31 cellular contexts compared by ENCODE assay signal in the genomic region with DNA sequence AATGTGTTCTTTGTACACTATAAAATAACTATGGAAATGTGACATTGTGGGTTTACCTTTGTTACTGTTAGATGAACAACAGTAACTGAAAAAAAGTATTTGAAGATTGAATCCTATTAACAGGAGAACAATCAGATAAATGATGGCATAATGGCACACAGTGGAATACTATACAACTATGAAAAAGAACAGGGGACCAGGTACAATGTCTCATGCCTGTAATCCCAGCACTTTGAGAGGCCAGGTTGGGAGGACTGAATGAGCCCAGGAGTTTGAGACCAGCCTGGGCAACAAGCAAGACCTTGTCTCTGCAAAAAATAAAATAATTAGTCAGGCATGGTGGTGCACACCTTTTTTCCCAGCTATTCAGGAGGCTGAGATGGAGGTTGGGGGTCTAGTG. TPM values are rescaled to one million over a fixed set of nuclear protein-coding genes. Genes with fewer than 3 reads are reported as not detected.
DNase-seq lines count a peak whose midpoint lies in the region; ATAC-seq, FAIRE-seq and TF ChIP-seq lines count a peak whose summit lies in the region.
"Had no signal": no experiment of that assay in that cellular context is flagged by ENCODE, and none has a peak within 500 bp of the region (broad histone marks: within the 10 kb centered on the region; RNA-seq: fewer than 3 reads in every experiment).

No MANE protein-coding gene starts in this region.

- no peak for TF ChIP-seq RAD21 in K562 (CRISPR knock-in tag; conservative IDR thresholded peaks at IDR 0.05 in 1 of 2, IDR thresholded peaks at IDR 0.05 in 1 of 2)

- H3K36me3 ChIP-seq in HEK293 (ENCODE audit: control insufficient read depth in 2 of 2, insufficient read depth in 1 of 2, low read length in 2 of 2), result no peaks in the 10 kb centered on the region
- no peaks in the 10 kb centered on the region for H3K36me3 ChIP-seq in K562 (ENCODE audit: control insufficient read depth, insufficient read depth, low read length)
- peaks cover 0 to 3% of the 10 kb centered on the region in 2 donors for H3K36me3 ChIP-seq in vagina
- H3K36me3 ChIP-seq in aorta (ENCODE audit: control insufficient read depth in 1 of 2, insufficient read depth in 2 of 2, low read length in 1 of 2), result no peaks in the 10 kb centered on the region
- H3K36me3 ChIP-seq: BE2C had no signal

- no peak overlapping the region for H3K9ac ChIP-seq in K562 (ENCODE audit: insufficient read depth in 1 of 2, low read depth in 2 of 2, low read length in 2 of 2)
- H3K9ac ChIP-seq: BLaER1; BLaER1 treated with 17β-estradiol and CSF1 and Interleukin-3, amounts not matched to agents 10 nM and 100 nM had no signal

- H4K20me1 ChIP-seq in K562 (replicated peaks; ENCODE audit: control insufficient read depth, insufficient read depth, low read length), result no peaks in the 10 kb centered on the region; the same call in 1 of the 2 replicates
- H4K20me1 ChIP-seq: BLaER1; BLaER1 treated with 17β-estradiol and CSF1 and Interleukin-3, amounts not matched to agents 10 nM and 100 nM had no signal

- POLR2A ChIA-PET in HEK293 (lab: Yijun Ruan, JAX), result no interaction called here
- POLR2A ChIA-PET in K562 (lab: Yijun Ruan, JAX), result interaction anchor here (1.1 to 1.3 kb wide), 3 partner anchors 9 to 15 kb away, joined by 3 to 7 read pairs (median 4); partner anchors contain the start of gene OSBP

- H3K27me3 ChIP-seq in K562 (ENCODE audit: control insufficient read depth in 2 of 2, insufficient read depth in 2 of 2, low read length in 2 of 2) (no peaks in the 10 kb centered on the region), vagina (no peaks in the 10 kb centered on the region), aorta (ENCODE audit: control insufficient read depth in 1 of 2, insufficient read depth in 2 of 2, low read length in 1 of 2) (no peaks in the 10 kb centered on the region)
- H3K27me3 ChIP-seq: BE2C; BLaER1; BLaER1 treated with 17β-estradiol and CSF1 and Interleukin-3, amounts not matched to agents 10 nM and 100 nM had no signal

- no peak overlapping the region for H3K4me2 ChIP-seq in K562 (ENCODE audit: insufficient read depth, low read length)
- H3K4me2 ChIP-seq: A549; BLaER1; BLaER1 treated with 17β-estradiol and CSF1 and Interleukin-3, amounts not matched to agents 10 nM and 100 nM had no signal

- no peak for ATAC-seq in K562
- ATAC-seq in aorta (ENCODE audit: low FRiP score), result no peak
- ATAC-seq: A549; CD8-positive, alpha-beta T cell had no signal

- no peak for TF ChIP-seq POLR2A in K562 (conservative IDR thresholded peaks at IDR 0.05)
- TF ChIP-seq POLR2A in vagina (IDR thresholded peaks at IDR 0.05), result no peak

- H3K4me1 ChIP-seq in HEK293 (ENCODE audit: control insufficient read depth, insufficient read depth, low read length), result no peaks in the 10 kb centered on the region
- H3K4me1 ChIP-seq in K562 (replicated peaks in 1 of 2; ENCODE audit: control insufficient read depth in 2 of 2, insufficient read depth in 2 of 2, low read length in 2 of 2), result no peaks in the 10 kb centered on the region; a peak in 1 of 5 replicates
- H3K4me1 ChIP-seq in vagina, result no peaks in the 10 kb centered on the region
- no peaks in the 10 kb centered on the region for H3K4me1 ChIP-seq in aorta (ENCODE audit: control insufficient read depth in 1 of 2, insufficient read depth in 2 of 2, low read length in 2 of 2)
- H3K4me1 ChIP-seq: A549, BE2C, BLaER1, Caco-2 had no signal

- no peak for TF ChIP-seq CTCF in HEK293 (tag by site-specific recombination; IDR thresholded peaks at IDR 0.05)
- TF ChIP-seq CTCF in K562 (IDR thresholded peaks at IDR 0.05 in 2 of 3, conservative IDR thresholded peaks at IDR 0.05 in 1 of 3; ENCODE audit: insufficient read depth in 2 of 3, low read depth in 1 of 3, low read length in 3 of 3), result no peak
- TF ChIP-seq CTCF in vagina (IDR thresholded peaks at IDR 0.05), result no peak

- FAIRE-seq in K562 (lab: Jason Lieb, UNC), result no peak
- FAIRE-seq: A204.1, A549, D721Med had no signal

- no peaks in the 10 kb centered on the region for H3K79me2 ChIP-seq in K562 (ENCODE audit: control insufficient read depth, insufficient read depth, low read length)

- DNase-seq in K562 (ENCODE audit: extremely low read depth in 1 of 4, low spot score in 3 of 4), result no peak
- no peak for DNase-seq in vagina (ENCODE audit: extremely low spot score in 2 of 2)
- DNase-seq in aorta, result no peak
- DNase-seq: 8988T; ACHN; AML-193; BE2C; C1 segment of cervical spinal cord; Caco-2; Calu3; CD4-positive, alpha-beta memory T cell; CD4-positive, alpha-beta T cell; CD4-positive, CD25-positive, alpha-beta regulatory T cell; CD8-positive, alpha-beta memory T cell; CD8-positive, alpha-beta T cell; COR-L47; DMS 273 treated with DMSO at 0.1 percent for 48 hours; DMS153; DMS53; DMS79; DMS79 treated with DMSO at 0.1 percent for 48 hours; DND-41; EL had no signal

- H3K27ac ChIP-seq in HEK293 (ENCODE audit: extremely low read depth, low read depth, low read length) (no peak overlapping the region), K562 (ENCODE audit: extremely low read depth, low read depth, low read length) (no peak overlapping the region), vagina (no peak overlapping the region), aorta (ENCODE audit: low read depth in 1 of 2, low read length in 2 of 2) (no peak overlapping the region)
- H3K27ac ChIP-seq: 22Rv1; A549; BLaER1; BLaER1 treated with 17β-estradiol and CSF1 and Interleukin-3, amounts not matched to agents 10 nM and 100 nM; C4-2B had no signal

- H3K9me3 ChIP-seq in HEK293 (ENCODE audit: control insufficient read depth, insufficient read depth, low read depth, low read length), result no peaks in the 10 kb centered on the region
- no peaks in the 10 kb centered on the region for H3K9me3 ChIP-seq in K562 (replicated peaks; ENCODE audit: control insufficient read depth, insufficient read depth, low read depth, low read length)
- no peaks in the 10 kb centered on the region for H3K9me3 ChIP-seq in vagina
- H3K9me3 ChIP-seq in aorta (ENCODE audit: control insufficient read depth, low read length), result no peaks in the 10 kb centered on the region
- H3K9me3 ChIP-seq: A549, BE2C, BLaER1, Caco-2 had no signal

- no TSS peak for BruUV-seq in K562 (replicated peaks; lab: Mats Ljungman, UMichigan)

- TF ChIP-seq EP300 in K562 (IDR thresholded peaks at IDR 0.05; ENCODE audit: low read length), result no peak

- CTCF ChIA-PET in HEK293 (lab: Yijun Ruan, JAX), result no interaction called here
- CTCF ChIA-PET in K562 (lab: Yijun Ruan, JAX; ENCODE audit: low intra/inter-chr PET ratio), result no interaction called here

- H3K4me3 ChIP-seq in HEK293 (ENCODE audit: low read depth, low read length), result no peak overlapping the region
- H3K4me3 ChIP-seq in K562, result no peak overlapping the region
- H3K4me3 ChIP-seq in vagina, result no peak overlapping the region
- H3K4me3 ChIP-seq in aorta (ENCODE audit: low read length in 2 of 2), result no peak overlapping the region
- H3K4me3 ChIP-seq: A549; BLaER1; BLaER1 treated with 17β-estradiol and CSF1 and Interleukin-3, amounts not matched to agents 10 nM and 100 nM had no signal

- in situ Hi-C loops in K562 (cut with MboI), result no loop called here

- no peaks in the 10 kb centered on the region for H3K9me1 ChIP-seq in K562 (ENCODE audit: control insufficient read depth, insufficient read depth, low read length)

- H2AFZ ChIP-seq in K562 (ENCODE audit: low read depth, low read length), result no peak overlapping the region

- intact Hi-C loops in K562 (cut with micrococcal nuclease) (no loop called here), vagina (cut with DNase I) (no loop called here), aorta (cut with DNase I) (no loop called here)

TF ChIP-seq in K562, 482 proteins besides CTCF, POLR2A, EP300 and RAD21 (continues in another document):
- no peak for TF ChIP-seq ZNF75A (CRISPR knock-in tag; IDR thresholded peaks at IDR 0.05)

RNA-seq across cellular contexts. Expression of gene OSBP, which starts 14.4 kb away (rescaled TPM):
- 83.9 and 124 TPM in 2 replicates for total RNA-seq in K562 (2011; cell fraction: chromatin; rRNA removed; ENCODE audit: low replicate concordance)
- total RNA-seq in K562 (2011; cell fraction: nucleolus; rRNA removed), result 40.2 and 44.9 TPM in 2 replicates
- total RNA-seq in K562 (2011; cell fraction: nucleoplasm; rRNA removed), result 62.0 and 71.9 TPM in 2 replicates
- total RNA-seq in K562 (2014; rRNA removed) (22.2 and 28.7 TPM in 2 replicates), K562 (2014; rRNA removed; fragmentation: Illumina TruSeq; extraction: Trizol) (33.3 and 36.1 TPM in 2 replicates), K562 (2015; rRNA removed; fragmentation: Illumina TruSeq; extraction: Trizol) (28.7 and 28.9 TPM in 2 replicates), K562 (2021) (37.7 and 44.3 TPM in 2 replicates), vagina (40.5 TPM), aorta (10 to 100 TPM; 40.4 to 42.4 TPM)
- polyA plus RNA-seq in K562 (2011; rRNA removed) (33.9 and 37.2 TPM in 2 replicates), K562 (2014; fragmentation: Illumina TruSeq; extraction: Trizol) (46.9 and 49.0 TPM in 2 replicates), K562 (2014; fragmentation: Nextera tagmentation; extraction: Ambion mirVana) (10 to 100 TPM; 11.7 to 11.9 TPM), K562 (2014; rRNA removed) (24.5 and 27.8 TPM in 2 replicates), aorta (10 to 100 TPM; 15.0 to 19.5 TPM)
- 11.6 and 27.0 TPM in 2 replicates for polyA plus RNA-seq in K562 (2011; cell fraction: cytosol; rRNA removed)
- 34.6 and 56.6 TPM in 2 replicates for polyA plus RNA-seq in K562 (2011; cell fraction: nucleus; rRNA removed)
- polyA plus RNA-seq in K562 (2012), result 28.0 and 32.7 TPM in 2 replicates
- polyA minus RNA-seq in K562 (2011; rRNA and poly(A)+ RNA removed), result 54.3 and 63.2 TPM in 2 replicates
- 32.7 and 32.9 TPM in 2 replicates for polyA minus RNA-seq in K562 (2011; cell fraction: cytosol; rRNA and poly(A)+ RNA removed)
- 16.8 and 30.8 TPM in 2 replicates for polyA minus RNA-seq in K562 (2011; cell fraction: nucleus; rRNA and poly(A)+ RNA removed)

RNA-seq across cellular contexts. Expression of gene PATL1, which starts 38.8 kb away (rescaled TPM):
- total RNA-seq in K562 (2011; cell fraction: chromatin; rRNA removed; ENCODE audit: low replicate concordance), result 41.9 and 63.3 TPM in 2 replicates
- total RNA-seq in K562 (2011; cell fraction: nucleolus; rRNA removed), result 16.7 and 17.6 TPM in 2 replicates
- 33.9 and 51.9 TPM in 2 replicates for total RNA-seq in K562 (2011; cell fraction: nucleoplasm; rRNA removed)
- total RNA-seq in K562 (2014; rRNA removed) (7.7 and 8.8 TPM in 2 replicates), K562 (2014; rRNA removed; fragmentation: Illumina TruSeq; extraction: Trizol) (14.8 and 18.4 TPM in 2 replicates), K562 (2015; rRNA removed; fragmentation: Illumina TruSeq; extraction: Trizol) (16.4 and 16.9 TPM in 2 replicates), K562 (2021) (27.3 and 30.2 TPM in 2 replicates), vagina (14.5 TPM), aorta (10 to 100 TPM; 23.7 to 29.6 TPM)
- polyA plus RNA-seq in K562 (2011; rRNA removed) (34.1 and 38.4 TPM in 2 replicates), K562 (2014; fragmentation: Illumina TruSeq; extraction: Trizol) (43.4 and 48.0 TPM in 2 replicates), K562 (2014; fragmentation: Nextera tagmentation; extraction: Ambion mirVana) (1 to 10 TPM; 3.2 to 5.0 TPM), K562 (2014; rRNA removed) (19.4 and 23.3 TPM in 2 replicates), aorta (1 to 10 TPM; 8.2 to 9.6 TPM)
- 34.2 and 50.2 TPM in 2 replicates for polyA plus RNA-seq in K562 (2011; cell fraction: cytosol; rRNA removed)
- 38.1 and 48.4 TPM in 2 replicates for polyA plus RNA-seq in K562 (2011; cell fraction: nucleus; rRNA removed)
- 25.5 and 37.2 TPM in 2 replicates for polyA plus RNA-seq in K562 (2012)
- polyA minus RNA-seq in K562 (2011; rRNA and poly(A)+ RNA removed), result 29.4 and 30.5 TPM in 2 replicates
- 13.4 and 17.4 TPM in 2 replicates for polyA minus RNA-seq in K562 (2011; cell fraction: cytosol; rRNA and poly(A)+ RNA removed)
- 13.1 and 23.9 TPM in 2 replicates for polyA minus RNA-seq in K562 (2011; cell fraction: nucleus; rRNA and poly(A)+ RNA removed)

Comparison
In these comparisons a context has a peak if more than half of its experiments do, and no peak if none do; other contexts are left out.
1. Of the 44 proteins assayed by ChIP-seq in both K562 and HEK293: peak only in K562: none; only in HEK293: none; in both: ZNF146; in neither: 43.